In the genomic region with DNA sequence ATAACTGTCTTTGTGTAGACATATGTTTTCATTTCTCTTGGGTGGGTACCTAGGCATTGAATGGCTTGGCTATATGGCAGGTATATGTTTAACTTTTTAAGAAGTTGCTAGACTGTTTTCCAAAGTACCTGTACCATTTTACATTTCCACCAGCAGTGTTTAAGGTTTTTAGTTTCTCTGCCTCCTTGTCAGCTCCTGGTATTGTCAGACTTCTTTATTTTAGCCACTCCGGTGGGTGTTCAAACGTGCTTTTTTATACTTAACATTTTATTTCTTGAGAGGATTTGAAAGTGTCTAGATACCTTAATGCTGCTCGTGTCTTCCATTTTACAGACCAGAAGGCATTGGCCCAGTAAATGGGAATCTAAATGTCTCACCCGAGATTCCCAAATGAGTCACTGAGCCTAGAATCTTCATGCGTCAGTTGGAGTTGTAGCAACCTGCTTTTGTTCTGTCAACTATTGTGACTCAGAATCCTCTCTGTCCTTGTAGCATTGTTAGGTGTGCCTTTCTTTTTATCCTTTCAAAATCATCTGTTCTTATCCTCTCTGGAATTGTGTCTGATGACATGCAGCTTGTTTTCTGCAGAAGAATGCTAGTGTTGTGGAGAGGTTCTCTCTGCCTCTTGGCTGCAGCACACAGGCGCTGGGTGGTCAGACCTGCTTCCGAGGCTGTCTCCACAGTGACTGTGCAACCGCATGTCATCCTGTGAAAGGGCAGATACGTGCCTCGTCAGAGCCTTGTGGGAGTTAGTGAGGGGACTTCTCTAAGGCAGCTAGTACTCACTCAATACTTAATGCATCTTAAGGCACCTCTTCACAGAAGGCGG, we compare ENCODE assay signal across 8 cellular contexts.
DNase-seq lines count a peak whose midpoint lies in the region; ATAC-seq and TF ChIP-seq lines count a peak whose summit lies in the region.

No MANE protein-coding gene starts in this region.

- H3F3A ChIP-seq in GM23338 (replicated peaks; ENCODE audit: low read depth): no peaks in the 10 kb centered on the region

- no peaks in the 10 kb centered on the region for H3K4me1 ChIP-seq in GM23338 (ENCODE audit: insufficient read depth)

- no peaks in the 10 kb centered on the region; the same call in 2 of the 3 replicates for H3K36me3 Mint-ChIP-seq in GM23338 (ENCODE audit: low read depth)

- H3K9me3 Mint-ChIP-seq in GM23338: no peaks in the 10 kb centered on the region

- H3K4me1 Mint-ChIP-seq in GM23338: no peaks in the 10 kb centered on the region

- H3K27me3 ChIP-seq in GM23338 (ENCODE audit: insufficient read depth): no peaks in the 10 kb centered on the region

- no peaks in the 10 kb centered on the region for H3K79me2 ChIP-seq in GM23338 (replicated peaks; ENCODE audit: insufficient read depth)

- no peak overlapping the region for H3K4me3 ChIP-seq in GM23338

- no peaks in the 10 kb centered on the region for H3K27me3 Mint-ChIP-seq in GM23338 (ENCODE audit: insufficient read depth, low read depth, poor library complexity)

- 0 out of 2 replicates have a peak, but pooled peaks cover 3% of the 10 kb centered on the region for H3K36me3 ChIP-seq in GM23338 (ENCODE audit: insufficient read depth)

- DNase-seq in GM23338 (ENCODE audit: low spot score) (peak; percentile 20), amniotic stem cell (lab: John Stamatoyannopoulos, UW) (peak; percentile 91), iris pigment epithelial cell (ENCODE audit: low read depth) (peak; percentile 93), OCI-M2 (lab: John Stamatoyannopoulos, UW; ENCODE audit: unreplicated experiment) (no peak), CD1c-positive myeloid dendritic cell (ENCODE audit: extremely low spot score) (no peak)
- peak; percentile 23 for DNase-seq in stimulated activated naive CD8-positive, alpha-beta T cell treated with anti-CD3 and anti-CD28 coated beads, Interleukin-15, Interleukin-2, amounts not matched to agents 100 U/mL and 50 U/mL, for 24 hours
- DNase-seq in stimulated activated naive CD4-positive, alpha-beta T cell (lab: John Stamatoyannopoulos, UW): no peak

- ATAC-seq in GM23338 (no peak; the same call in 2 of the 3 replicates), HG02642 (IDR thresholded peaks at IDR 0.05; ENCODE audit: poor library complexity, unreplicated experiment) (no peak)
- peak; percentile 79 for ATAC-seq in stimulated activated naive CD8-positive, alpha-beta T cell treated with anti-CD3 and anti-CD28 coated beads, Interleukin-15, Interleukin-2, amounts not matched to agents 100 U/mL and 50 U/mL, for 24 hours

- no peak for TF ChIP-seq CTCF in GM23338 (conservative IDR thresholded peaks at IDR 0.05; ENCODE audit: low read depth in 2 of 2)

- no peaks in the 10 kb centered on the region for H3K9me2 ChIP-seq in GM23338 (ENCODE audit: insufficient read depth)

- H4K20me1 ChIP-seq in GM23338 (replicated peaks; ENCODE audit: insufficient read depth): no peaks in the 10 kb centered on the region

- H2AFZ ChIP-seq in GM23338: no peak overlapping the region

- H3K4me2 ChIP-seq in GM23338: no peak overlapping the region

- no peak overlapping the region for H3K27ac Mint-ChIP-seq in GM23338

- H3K4me3 Mint-ChIP-seq in GM23338: no peak overlapping the region

- no peak overlapping the region for H3K27ac ChIP-seq in GM23338 (ENCODE audit: low read depth)

TF ChIP-seq in GM23338, 12 proteins besides CTCF, POLR2A, EP300 and RAD21 (continues in another document):
- TF ChIP-seq POLR2AphosphoS5 (IDR thresholded peaks at IDR 0.05; ENCODE audit: low read depth) (no peak), NANOG (IDR thresholded peaks at IDR 0.05; ENCODE audit: borderline replicate concordance) (no peak), EZH2phosphoT487 (IDR thresholded peaks at IDR 0.05; ENCODE audit: unreplicated experiment) (no peak), JUNB (IDR thresholded peaks at IDR 0.05; ENCODE audit: unreplicated experiment) (no peak), ZNF114 (CRISPR knock-in tag; IDR thresholded peaks at IDR 0.05) (no peak), ZNF331 (CRISPR knock-in tag; IDR thresholded peaks at IDR 0.05; ENCODE audit: low read depth) (no peak), STAT1 (IDR thresholded peaks at IDR 0.05; ENCODE audit: unreplicated experiment) (no peak)
- TF ChIP-seq, protein P1, sequence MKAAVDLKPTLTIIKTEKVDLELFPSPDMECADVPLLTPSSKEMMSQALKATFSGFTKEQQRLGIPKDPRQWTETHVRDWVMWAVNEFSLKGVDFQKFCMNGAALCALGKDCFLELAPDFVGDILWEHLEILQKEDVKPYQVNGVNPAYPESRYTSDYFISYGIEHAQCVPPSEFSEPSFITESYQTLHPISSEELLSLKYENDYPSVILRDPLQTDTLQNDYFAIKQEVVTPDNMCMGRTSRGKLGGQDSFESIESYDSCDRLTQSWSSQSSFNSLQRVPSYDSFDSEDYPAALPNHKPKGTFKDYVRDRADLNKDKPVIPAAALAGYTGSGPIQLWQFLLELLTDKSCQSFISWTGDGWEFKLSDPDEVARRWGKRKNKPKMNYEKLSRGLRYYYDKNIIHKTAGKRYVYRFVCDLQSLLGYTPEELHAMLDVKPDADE (IDR thresholded peaks at IDR 0.05): no peak
- TF ChIP-seq, protein P2, sequence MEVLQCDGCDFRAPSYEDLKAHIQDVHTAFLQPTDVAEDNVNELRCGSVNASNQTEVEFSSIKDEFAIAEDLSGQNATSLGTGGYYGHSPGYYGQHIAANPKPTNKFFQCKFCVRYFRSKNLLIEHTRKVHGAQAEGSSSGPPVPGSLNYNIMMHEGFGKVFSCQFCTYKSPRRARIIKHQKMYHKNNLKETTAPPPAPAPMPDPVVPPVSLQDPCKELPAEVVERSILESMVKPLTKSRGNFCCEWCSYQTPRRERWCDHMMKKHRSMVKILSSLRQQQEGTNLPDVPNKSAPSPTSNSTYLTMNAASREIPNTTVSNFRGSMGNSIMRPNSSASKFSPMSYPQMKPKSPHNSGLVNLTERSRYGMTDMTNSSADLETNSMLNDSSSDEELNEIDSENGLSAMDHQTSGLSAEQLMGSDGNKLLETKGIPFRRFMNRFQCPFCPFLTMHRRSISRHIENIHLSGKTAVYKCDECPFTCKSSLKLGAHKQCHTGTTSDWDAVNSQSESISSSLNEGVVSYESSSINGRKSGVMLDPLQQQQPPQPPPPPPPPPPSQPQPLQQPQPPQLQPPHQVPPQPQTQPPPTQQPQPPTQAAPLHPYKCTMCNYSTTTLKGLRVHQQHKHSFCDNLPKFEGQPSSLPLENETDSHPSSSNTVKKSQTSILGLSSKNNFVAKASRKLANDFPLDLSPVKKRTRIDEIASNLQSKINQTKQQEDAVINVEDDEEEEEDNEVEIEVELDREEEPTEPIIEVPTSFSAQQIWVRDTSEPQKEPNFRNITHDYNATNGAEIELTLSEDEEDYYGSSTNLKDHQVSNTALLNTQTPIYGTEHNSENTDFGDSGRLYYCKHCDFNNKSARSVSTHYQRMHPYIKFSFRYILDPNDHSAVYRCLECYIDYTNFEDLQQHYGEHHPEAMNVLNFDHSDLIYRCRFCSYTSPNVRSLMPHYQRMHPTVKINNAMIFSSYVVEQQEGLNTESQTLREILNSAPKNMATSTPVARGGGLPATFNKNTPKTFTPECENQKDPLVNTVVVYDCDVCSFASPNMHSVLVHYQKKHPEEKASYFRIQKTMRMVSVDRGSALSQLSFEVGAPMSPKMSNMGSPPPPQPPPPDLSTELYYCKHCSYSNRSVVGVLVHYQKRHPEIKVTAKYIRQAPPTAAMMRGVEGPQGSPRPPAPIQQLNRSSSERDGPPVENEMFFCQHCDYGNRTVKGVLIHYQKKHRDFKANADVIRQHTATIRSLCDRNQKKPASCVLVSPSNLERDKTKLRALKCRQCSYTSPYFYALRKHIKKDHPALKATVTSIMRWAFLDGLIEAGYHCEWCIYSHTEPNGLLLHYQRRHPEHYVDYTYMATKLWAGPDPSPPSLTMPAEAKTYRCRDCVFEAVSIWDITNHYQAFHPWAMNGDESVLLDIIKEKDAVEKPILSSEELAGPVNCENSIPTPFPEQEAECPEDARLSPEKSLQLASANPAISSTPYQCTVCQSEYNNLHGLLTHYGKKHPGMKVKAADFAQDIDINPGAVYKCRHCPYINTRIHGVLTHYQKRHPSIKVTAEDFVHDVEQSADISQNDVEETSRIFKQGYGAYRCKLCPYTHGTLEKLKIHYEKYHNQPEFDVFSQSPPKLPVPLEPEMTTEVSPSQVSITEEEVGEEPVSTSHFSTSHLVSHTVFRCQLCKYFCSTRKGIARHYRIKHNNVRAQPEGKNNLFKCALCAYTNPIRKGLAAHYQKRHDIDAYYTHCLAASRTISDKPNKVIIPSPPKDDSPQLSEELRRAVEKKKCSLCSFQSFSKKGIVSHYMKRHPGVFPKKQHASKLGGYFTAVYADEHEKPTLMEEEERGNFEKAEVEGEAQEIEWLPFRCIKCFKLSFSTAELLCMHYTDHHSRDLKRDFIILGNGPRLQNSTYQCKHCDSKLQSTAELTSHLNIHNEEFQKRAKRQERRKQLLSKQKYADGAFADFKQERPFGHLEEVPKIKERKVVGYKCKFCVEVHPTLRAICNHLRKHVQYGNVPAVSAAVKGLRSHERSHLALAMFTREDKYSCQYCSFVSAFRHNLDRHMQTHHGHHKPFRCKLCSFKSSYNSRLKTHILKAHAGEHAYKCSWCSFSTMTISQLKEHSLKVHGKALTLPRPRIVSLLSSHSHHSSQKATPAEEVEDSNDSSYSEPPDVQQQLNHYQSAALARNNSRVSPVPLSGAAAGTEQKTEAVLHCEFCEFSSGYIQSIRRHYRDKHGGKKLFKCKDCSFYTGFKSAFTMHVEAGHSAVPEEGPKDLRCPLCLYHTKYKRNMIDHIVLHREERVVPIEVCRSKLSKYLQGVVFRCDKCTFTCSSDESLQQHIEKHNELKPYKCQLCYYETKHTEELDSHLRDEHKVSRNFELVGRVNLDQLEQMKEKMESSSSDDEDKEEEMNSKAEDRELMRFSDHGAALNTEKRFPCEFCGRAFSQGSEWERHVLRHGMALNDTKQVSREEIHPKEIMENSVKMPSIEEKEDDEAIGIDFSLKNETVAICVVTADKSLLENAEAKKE (CRISPR knock-in tag; IDR thresholded peaks at IDR 0.05): no peak

Comparison
In these comparisons a context has a peak if more than half of its experiments do, and no peak if none do; other contexts are left out.
1. DNase-seq: peak in GM23338 (single experiment), amniotic stem cell (single experiment), iris pigment epithelial cell (single experiment) and stimulated activated naive CD8-positive, alpha-beta T cell treated with anti-CD3 and anti-CD28 coated beads, Interleukin-15, Interleukin-2, amounts not matched to agents 100 U/mL and 50 U/mL, for 24 hours (single experiment); none in OCI-M2 (single experiment), CD1c-positive myeloid dendritic cell (single experiment) and stimulated activated naive CD4-positive, alpha-beta T cell (0 of 6).